9 cellular contexts compared by ENCODE assay signal in genomic region chr9:68949271-68950000, GRCh38.
DNase-seq lines count a peak whose midpoint lies in the region; ATAC-seq and TF ChIP-seq lines count a peak whose summit lies in the region.
"Had no signal": no experiment of that assay in that cellular context is flagged by ENCODE, and none has a peak within 500 bp of the region (broad histone marks: within the 10 kb centered on the region; RNA-seq: fewer than 3 reads in every experiment).

No MANE protein-coding gene starts in this region.

- H3K27ac ChIP-seq in IMR-90 (ENCODE audit: insufficient read depth, low read length) (no peak overlapping the region), neural progenitor cell (no peak overlapping the region)

- no peaks in the 10 kb centered on the region for H3F3A ChIP-seq in neural progenitor cell (ENCODE audit: low read depth)

- intact Hi-C loops in IMR-90 (cut with micrococcal nuclease) = loop anchor here (1.0 kb wide), 2 partner anchors 117 to 365 kb away; no protein-coding TSS in a partner anchor
- intact Hi-C loops in activated T-helper 1 cell treated with anti-CD3 and anti-CD28 coated beads, Interleukin-12 subunit alpha, Interleukin-12 subunit beta, Interleukin-2, Interleukin-4 antibody, amounts not matched to agents 30 ng/mL and 10 ng/mL and 1 ng/mL, durations not matched to agents 14 hours and 24 hours and 36 hours (cut with micrococcal nuclease) = loop anchor here (1.0 to 5.0 kb wide), 4 partner anchors 78 to 365 kb away; partner anchors contain the start of gene PIP5K1B
- intact Hi-C loops in Calu3 (cut with micrococcal nuclease; ENCODE audit: unreplicated experiment) = no loop called here
- intact Hi-C loops in posterior vena cava (cut with DNase I) = no loop called here

- H3K9me3 ChIP-seq in IMR-90 (ENCODE audit: control insufficient read depth, insufficient read depth, low read length) = no peaks in the 10 kb centered on the region
- no peaks in the 10 kb centered on the region for H3K9me3 ChIP-seq in neural progenitor cell (ENCODE audit: low read depth)

- H2BK20ac ChIP-seq in IMR-90 (ENCODE audit: low read depth, low read length) = no peak overlapping the region

- H3K27me3 ChIP-seq in IMR-90 (ENCODE audit: control insufficient read depth, insufficient read depth, low read length) (no peaks in the 10 kb centered on the region; the same call in 1 of the 2 replicates), neural progenitor cell (no peaks in the 10 kb centered on the region)

- TF ChIP-seq CTCF in IMR-90 (conservative IDR thresholded peaks at IDR 0.05; ENCODE audit: low read depth, low read length) = 0 out of 2 replicates have a peak, but pooled peaks have one; percentile 9
- TF ChIP-seq CTCF in neural progenitor cell (IDR thresholded peaks at IDR 0.05) = no peak
- no peak for TF ChIP-seq CTCF in Calu3 (IDR thresholded peaks at IDR 0.05; ENCODE audit: unreplicated experiment)

- POLR2A ChIA-PET in IMR-90 (lab: Charles Lee; ENCODE audit: unreplicated experiment) = no interaction called here

- no TSS peak for BruUV-seq in IMR-90 (replicated peaks; lab: Mats Ljungman, UMichigan)
- BruUV-seq in Calu3 (replicated peaks; lab: Mats Ljungman, UMichigan) = no TSS peak

- peaks cover 23% of the 10 kb centered on the region for H3K36me3 Mint-ChIP-seq in activated T-helper 1 cell treated with anti-CD3 and anti-CD28 coated beads, Interleukin-12 subunit alpha, Interleukin-12 subunit beta, Interleukin-2, Interleukin-4 antibody, amounts not matched to agents 30 ng/mL and 10 ng/mL and 1 ng/mL, durations not matched to agents 14 hours and 24 hours and 36 hours (ENCODE audit: low read depth)
- peaks cover 6% of the 10 kb centered on the region for H3K36me3 Mint-ChIP-seq in neural progenitor cell
- H3K36me3 Mint-ChIP-seq in Calu3 (ENCODE audit: insufficient read depth, unreplicated experiment) = peaks cover 5% of the 10 kb centered on the region
- H3K36me3 Mint-ChIP-seq: natural killer cell treated with Interleukin-12 subunit alpha and Interleukin-12 subunit beta and Interleukin-15 and Interleukin-18, amount 100 ng/mL, for 72 hours had no signal

- no peak for TF ChIP-seq RAD21 in IMR-90 (IDR thresholded peaks at IDR 0.05; ENCODE audit: low read length)

- no peaks in the 10 kb centered on the region for H3K79me1 ChIP-seq in IMR-90 (ENCODE audit: low read depth in 1 of 2, low read length in 2 of 2)

- no peak overlapping the region for H2BK5ac ChIP-seq in IMR-90 (ENCODE audit: low read depth, low read length, poor library complexity, severe bottlenecking)

- no peak overlapping the region for H3K23ac ChIP-seq in IMR-90 (ENCODE audit: low read depth, low read length)

- peak overlapping the region; percentile 62 for H3K4me3 Mint-ChIP-seq in activated T-helper 1 cell treated with anti-CD3 and anti-CD28 coated beads, Interleukin-12 subunit alpha, Interleukin-12 subunit beta, Interleukin-2, Interleukin-4 antibody, amounts not matched to agents 30 ng/mL and 10 ng/mL and 1 ng/mL, durations not matched to agents 14 hours and 24 hours and 36 hours
- H3K4me3 Mint-ChIP-seq in neural progenitor cell (no peak overlapping the region), Calu3 (ENCODE audit: low read depth, unreplicated experiment) (no peak overlapping the region)
- H3K4me3 Mint-ChIP-seq: natural killer cell treated with Interleukin-12 subunit alpha and Interleukin-12 subunit beta and Interleukin-15 and Interleukin-18, amount 100 ng/mL, for 72 hours had no signal

- peak; percentile 3 for DNase-seq in ELF-1 (ENCODE audit: low read depth, low spot score)
- DNase-seq in IMR-90 = no peak
- no peak for DNase-seq in activated T-helper 1 cell treated with anti-CD3 and anti-CD28 coated beads, Interleukin-12 subunit alpha, Interleukin-12 subunit beta, Interleukin-2, Interleukin-4 antibody, amounts not matched to agents 30 ng/mL and 10 ng/mL and 1 ng/mL, durations not matched to agents 14 hours and 24 hours and 36 hours (ENCODE audit: low spot score)
- DNase-seq in neural progenitor cell (ENCODE audit: low spot score) = no peak
- no peak for DNase-seq in Calu3
- DNase-seq in GOT3 (lab: John Stamatoyannopoulos, UW) = no peak
- DNase-seq in posterior vena cava (ENCODE audit: low spot score) = no peak

- H3K4me1 Mint-ChIP-seq in activated T-helper 1 cell treated with anti-CD3 and anti-CD28 coated beads, Interleukin-12 subunit alpha, Interleukin-12 subunit beta, Interleukin-2, Interleukin-4 antibody, amounts not matched to agents 30 ng/mL and 10 ng/mL and 1 ng/mL, durations not matched to agents 14 hours and 24 hours and 36 hours (ENCODE audit: low read depth) = peaks cover 76% of the 10 kb centered on the region
- H3K4me1 Mint-ChIP-seq in neural progenitor cell (no peaks in the 10 kb centered on the region), Calu3 (ENCODE audit: low read depth, unreplicated experiment) (no peaks in the 10 kb centered on the region)

- 60% methylated on average over 3 of the region's 13 CpGs; no CpG with 5 or more reads in 1 of the 2 experiments for WGBS in IMR-90 (ENCODE audit: extremely low coverage in 2 of 2, insufficient read length in 1 of 2), 2 experiments

- no peak overlapping the region for H2BK15ac ChIP-seq in IMR-90 (ENCODE audit: low read depth, low read length)

- no peak overlapping the region for H4K5ac ChIP-seq in IMR-90 (ENCODE audit: low read depth, low read length)

- H3K79me2 ChIP-seq in neural progenitor cell (ENCODE audit: low read depth) = no peaks in the 10 kb centered on the region

- H2BK120ac ChIP-seq in IMR-90 (ENCODE audit: low read depth, low read length) = no peak overlapping the region

- H2AK5ac ChIP-seq in IMR-90 (ENCODE audit: low read depth, low read length) = no peak overlapping the region

- no peaks in the 10 kb centered on the region for H3K9me1 ChIP-seq in IMR-90 (ENCODE audit: insufficient read depth, low read length)

- H4K8ac ChIP-seq in IMR-90 (ENCODE audit: low read depth in 2 of 2, low read length in 2 of 2) = no peak overlapping the region

- ATAC-seq in IMR-90 (ENCODE audit: low read depth) = no peak
- ATAC-seq in GM18873 (IDR thresholded peaks at IDR 0.05; ENCODE audit: low FRiP score, unreplicated experiment) = no peak

- no peaks in the 10 kb centered on the region for H3K9me3 Mint-ChIP-seq in activated T-helper 1 cell treated with anti-CD3 and anti-CD28 coated beads, Interleukin-12 subunit alpha, Interleukin-12 subunit beta, Interleukin-2, Interleukin-4 antibody, amounts not matched to agents 30 ng/mL and 10 ng/mL and 1 ng/mL, durations not matched to agents 14 hours and 24 hours and 36 hours
- no peaks in the 10 kb centered on the region for H3K9me3 Mint-ChIP-seq in neural progenitor cell
- H3K9me3 Mint-ChIP-seq in Calu3 (ENCODE audit: low read depth, unreplicated experiment) = no peaks in the 10 kb centered on the region
- H3K9me3 Mint-ChIP-seq: natural killer cell treated with Interleukin-12 subunit alpha and Interleukin-12 subunit beta and Interleukin-15 and Interleukin-18, amount 100 ng/mL, for 72 hours had no signal

- H4K20me1 ChIP-seq in IMR-90 (ENCODE audit: insufficient read depth, low read length) = no peaks in the 10 kb centered on the region
- no peaks in the 10 kb centered on the region for H4K20me1 ChIP-seq in neural progenitor cell (ENCODE audit: low read depth)

- H3K36me3 ChIP-seq in IMR-90 (ENCODE audit: control insufficient read depth, insufficient read depth, low read length) (no peaks in the 10 kb centered on the region), neural progenitor cell (no peaks in the 10 kb centered on the region)

- H3K56ac ChIP-seq in IMR-90 (ENCODE audit: extremely low read depth, insufficient read depth, low read length) = no peak overlapping the region

- CTCF ChIA-PET in IMR-90 (lab: Yijun Ruan, JAX) (interaction anchor here (1.6 to 1.8 kb wide), 2 partner anchors 15 to 16 kb away, joined by 4 to 5 read pairs; no protein-coding TSS in a partner anchor), Calu3 (lab: Charles Lee) (no interaction called here)

- H2AK9ac ChIP-seq in IMR-90 (replicated peaks; ENCODE audit: low read depth, low read length, poor library complexity) = no peak overlapping the region

- peak overlapping the region; percentile 69 for H3K27ac Mint-ChIP-seq in activated T-helper 1 cell treated with anti-CD3 and anti-CD28 coated beads, Interleukin-12 subunit alpha, Interleukin-12 subunit beta, Interleukin-2, Interleukin-4 antibody, amounts not matched to agents 30 ng/mL and 10 ng/mL and 1 ng/mL, durations not matched to agents 14 hours and 24 hours and 36 hours
- no peak overlapping the region for H3K27ac Mint-ChIP-seq in neural progenitor cell
- no peak overlapping the region for H3K27ac Mint-ChIP-seq in Calu3 (ENCODE audit: unreplicated experiment)
- H3K27ac Mint-ChIP-seq: natural killer cell treated with Interleukin-12 subunit alpha and Interleukin-12 subunit beta and Interleukin-15 and Interleukin-18, amount 100 ng/mL, for 72 hours had no signal

- H3K9ac ChIP-seq in IMR-90 (ENCODE audit: low read depth, low read length) (no peak overlapping the region), neural progenitor cell (no peak overlapping the region)

- H3K4me2 ChIP-seq in IMR-90 (ENCODE audit: low read depth, low read length) = no peak overlapping the region
- no peak overlapping the region for H3K4me2 ChIP-seq in neural progenitor cell

- H4K91ac ChIP-seq in IMR-90 (ENCODE audit: insufficient read depth, low read depth, low read length) = no peak overlapping the region

- H2AFZ ChIP-seq in IMR-90 (replicated peaks; ENCODE audit: low read length, poor library complexity) (peak overlapping the region; percentile 37), neural progenitor cell (replicated peaks) (peak overlapping the region; percentile 72)

- in situ Hi-C loops in IMR-90 (cut with MboI; ENCODE audit: low sequenced_read_pairs) = no loop called here

- dilution Hi-C loops in IMR-90 (cut with HindIII; ENCODE audit: low sequenced_read_pairs, unreplicated experiment) = no loop called here

- no peak overlapping the region for H3K18ac ChIP-seq in IMR-90 (ENCODE audit: low read depth, low read length)

- no peak overlapping the region for H3K14ac ChIP-seq in IMR-90 (replicated peaks; ENCODE audit: low read depth, low read length)

- H3K4me3 ChIP-seq in IMR-90 (ENCODE audit: insufficient read depth, low read depth, low read length) (no peak overlapping the region), neural progenitor cell (no peak overlapping the region)

- H3K4ac ChIP-seq in IMR-90 (ENCODE audit: low read depth, low read length) = no peak overlapping the region

- no peaks in the 10 kb centered on the region for H3K27me3 Mint-ChIP-seq in activated T-helper 1 cell treated with anti-CD3 and anti-CD28 coated beads, Interleukin-12 subunit alpha, Interleukin-12 subunit beta, Interleukin-2, Interleukin-4 antibody, amounts not matched to agents 30 ng/mL and 10 ng/mL and 1 ng/mL, durations not matched to agents 14 hours and 24 hours and 36 hours (ENCODE audit: insufficient read depth)
- H3K27me3 Mint-ChIP-seq in neural progenitor cell (ENCODE audit: insufficient read depth, low read depth) = peaks cover 2% of the 10 kb centered on the region
- no peaks in the 10 kb centered on the region for H3K27me3 Mint-ChIP-seq in Calu3 (ENCODE audit: unreplicated experiment)

- TF ChIP-seq POLR2A in IMR-90 (IDR thresholded peaks at IDR 0.05; ENCODE audit: low read depth, low read length) = no peak

- H3K4me1 ChIP-seq in IMR-90 (ENCODE audit: control insufficient read depth, insufficient read depth, low read length) = no peaks in the 10 kb centered on the region
- no peaks in the 10 kb centered on the region for H3K4me1 ChIP-seq in neural progenitor cell

TF ChIP-seq in IMR-90, 13 proteins besides CTCF, POLR2A, EP300 and RAD21 (continues in another document):
- TF ChIP-seq RFX5 (IDR thresholded peaks at IDR 0.05; ENCODE audit: low read depth, low read length) = no peak

Comparison
In these comparisons a context has a peak if more than half of its experiments do, and no peak if none do; other contexts are left out.
1. intact Hi-C loops: an anchor here in IMR-90 (1.0 kb wide) and activated T-helper 1 cell treated with anti-CD3 and anti-CD28 coated beads, Interleukin-12 subunit alpha, Interleukin-12 subunit beta, Interleukin-2, Interleukin-4 antibody, amounts not matched to agents 30 ng/mL and 10 ng/mL and 1 ng/mL, durations not matched to agents 14 hours and 24 hours and 36 hours (1.0 to 5.0 kb wide); none called in Calu3 and posterior vena cava.